Comparison of ENCODE assay signal across 8 cellular contexts in the genomic region with DNA sequence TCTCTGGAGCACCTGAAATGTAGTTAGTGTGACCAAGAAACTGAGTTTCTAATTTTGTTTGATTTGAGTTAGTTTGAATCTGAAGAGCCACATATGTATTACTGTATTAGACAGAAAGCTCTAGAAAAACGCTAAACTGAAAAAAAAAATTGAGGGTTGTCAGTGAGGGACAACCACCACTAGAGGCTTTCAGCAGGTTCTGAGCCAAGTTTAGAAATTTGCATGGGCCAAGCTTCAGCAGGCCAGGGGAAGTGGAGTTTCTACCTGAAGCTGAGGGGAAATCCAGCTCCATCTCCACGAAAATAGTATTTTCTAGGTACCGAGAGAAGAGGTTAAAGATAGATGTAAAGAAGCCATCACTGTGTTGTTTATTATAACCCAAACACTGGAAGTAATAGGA.
A peak's percentile ranks its signal among the peaks of the same experiment; 100 is the strongest.
DNase-seq lines count a peak whose midpoint lies in the region; ATAC-seq, FAIRE-seq and TF ChIP-seq lines count a peak whose summit lies in the region.

No MANE protein-coding gene starts in this region.

- no peaks in the 10 kb centered on the region for H3K27me3 Mint-ChIP-seq in stimulated activated naive CD8-positive, alpha-beta T cell treated with anti-CD3 and anti-CD28 coated beads, Interleukin-15, Interleukin-2, amounts not matched to agents 100 ng/mL and 50 ng/mL, for 24 hours

- H3K9me3 ChIP-seq in KOPT-K1 (ENCODE audit: insufficient read depth, low read length, poor library complexity, severe bottlenecking) = peaks cover 16% of the 10 kb centered on the region

- peaks cover 43% of the 10 kb centered on the region for H3K4me1 Mint-ChIP-seq in stimulated activated naive CD8-positive, alpha-beta T cell treated with anti-CD3 and anti-CD28 coated beads, Interleukin-15, Interleukin-2, amounts not matched to agents 100 ng/mL and 50 ng/mL, for 24 hours (ENCODE audit: low read depth)

- H3K27ac ChIP-seq in KOPT-K1 (ENCODE audit: low read depth, low read length, poor library complexity, severe bottlenecking) (peak overlapping the region; percentile 91), dorsolateral prefrontal cortex (no peak overlapping the region)

- peak overlapping the region; percentile 60 for H3K27ac Mint-ChIP-seq in stimulated activated naive CD8-positive, alpha-beta T cell treated with anti-CD3 and anti-CD28 coated beads, Interleukin-15, Interleukin-2, amounts not matched to agents 100 ng/mL and 50 ng/mL, for 24 hours

- DNase-seq in GM12892 (ENCODE audit: insufficient read length) = peak; percentile 25
- peak; percentile 15 for DNase-seq in cerebellar cortex (ENCODE audit: low spot score)
- no peak for DNase-seq in NCI-H187 treated with DMSO at 0.1 percent for 48 hours (lab: John Stamatoyannopoulos, UW)
- no peak for DNase-seq in stimulated activated naive CD4-positive, alpha-beta T cell treated with Interleukin-2 at 50 U/mL for 16 hours (lab: John Stamatoyannopoulos, UW)
- DNase-seq in dorsolateral prefrontal cortex = no peak

- peak; percentile 62 for ATAC-seq in GM21528 (IDR thresholded peaks at IDR 0.05; ENCODE audit: low FRiP score, unreplicated experiment)

- no peaks in the 10 kb centered on the region for H3K36me3 Mint-ChIP-seq in stimulated activated naive CD8-positive, alpha-beta T cell treated with anti-CD3 and anti-CD28 coated beads, Interleukin-15, Interleukin-2, amounts not matched to agents 100 ng/mL and 50 ng/mL, for 24 hours (ENCODE audit: low read depth)

- intact Hi-C loops in dorsolateral prefrontal cortex (cut with DNase I) = no loop called here

- no peak for TF ChIP-seq POLR2A in GM12892 (IDR thresholded peaks at IDR 0.05; ENCODE audit: low read depth, low read length)

- peak; percentile 89 for FAIRE-seq in GM12892 (lab: Jason Lieb, UNC)

- peak overlapping the region; percentile 30 for H3K4me3 Mint-ChIP-seq in stimulated activated naive CD8-positive, alpha-beta T cell treated with anti-CD3 and anti-CD28 coated beads, Interleukin-15, Interleukin-2, amounts not matched to agents 100 ng/mL and 50 ng/mL, for 24 hours

- H3K27me3 ChIP-seq in dorsolateral prefrontal cortex = no peaks in the 10 kb centered on the region

- H3K4me3 ChIP-seq in dorsolateral prefrontal cortex = no peak overlapping the region

- H3K36me3 ChIP-seq in KOPT-K1 (ENCODE audit: insufficient read depth, low read length) = no peaks in the 10 kb centered on the region

- H3K9me3 Mint-ChIP-seq in stimulated activated naive CD8-positive, alpha-beta T cell treated with anti-CD3 and anti-CD28 coated beads, Interleukin-15, Interleukin-2, amounts not matched to agents 100 ng/mL and 50 ng/mL, for 24 hours = peaks cover 18% of the 10 kb centered on the region

- TF ChIP-seq CTCF in dorsolateral prefrontal cortex (IDR thresholded peaks at IDR 0.05 in 54 of 56, conservative IDR thresholded peaks at IDR 0.05 in 2 of 56; ENCODE audit: low read depth in 1 of 56, partially characterized antibody in 56 of 56) = peak in 23 of 56 donors; percentile 12 to 40 (median 22)

Comparison
In these comparisons a context has a peak if more than half of its experiments do, and no peak if none do; other contexts are left out.
1. DNase-seq: peak in GM12892 (single experiment) and cerebellar cortex (single experiment); none in NCI-H187 treated with DMSO at 0.1 percent for 48 hours (single experiment), stimulated activated naive CD4-positive, alpha-beta T cell treated with Interleukin-2 at 50 U/mL for 16 hours (single experiment) and dorsolateral prefrontal cortex (0 of 10).